1 cellular context compared by ENCODE assay signal in the genomic region with DNA sequence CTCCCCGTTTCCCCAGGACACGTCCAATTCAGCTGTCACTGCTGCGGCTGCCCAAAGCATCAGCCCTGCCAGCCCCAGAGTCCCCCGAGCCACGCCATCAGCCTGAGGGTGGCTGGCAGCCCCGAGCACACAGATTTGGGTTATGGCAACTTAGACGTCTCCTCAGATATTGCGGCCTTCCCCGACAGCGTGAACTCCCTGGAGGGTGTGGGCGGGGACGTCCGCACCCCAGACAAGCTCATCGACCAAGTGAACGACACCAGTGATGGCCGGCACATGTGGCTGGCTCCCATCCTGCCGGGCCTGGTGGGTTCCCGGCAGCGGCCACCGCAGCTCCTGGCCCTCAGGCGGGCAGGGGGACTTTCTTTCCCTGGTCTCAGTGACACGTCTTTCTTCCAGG.
TF ChIP-seq lines count a peak whose summit lies in the region.

No MANE protein-coding gene starts in this region.

TF ChIP-seq in GM23338, 12 proteins besides CTCF, POLR2A, EP300 and RAD21 (continued from another document):
- TF ChIP-seq, protein P1, sequence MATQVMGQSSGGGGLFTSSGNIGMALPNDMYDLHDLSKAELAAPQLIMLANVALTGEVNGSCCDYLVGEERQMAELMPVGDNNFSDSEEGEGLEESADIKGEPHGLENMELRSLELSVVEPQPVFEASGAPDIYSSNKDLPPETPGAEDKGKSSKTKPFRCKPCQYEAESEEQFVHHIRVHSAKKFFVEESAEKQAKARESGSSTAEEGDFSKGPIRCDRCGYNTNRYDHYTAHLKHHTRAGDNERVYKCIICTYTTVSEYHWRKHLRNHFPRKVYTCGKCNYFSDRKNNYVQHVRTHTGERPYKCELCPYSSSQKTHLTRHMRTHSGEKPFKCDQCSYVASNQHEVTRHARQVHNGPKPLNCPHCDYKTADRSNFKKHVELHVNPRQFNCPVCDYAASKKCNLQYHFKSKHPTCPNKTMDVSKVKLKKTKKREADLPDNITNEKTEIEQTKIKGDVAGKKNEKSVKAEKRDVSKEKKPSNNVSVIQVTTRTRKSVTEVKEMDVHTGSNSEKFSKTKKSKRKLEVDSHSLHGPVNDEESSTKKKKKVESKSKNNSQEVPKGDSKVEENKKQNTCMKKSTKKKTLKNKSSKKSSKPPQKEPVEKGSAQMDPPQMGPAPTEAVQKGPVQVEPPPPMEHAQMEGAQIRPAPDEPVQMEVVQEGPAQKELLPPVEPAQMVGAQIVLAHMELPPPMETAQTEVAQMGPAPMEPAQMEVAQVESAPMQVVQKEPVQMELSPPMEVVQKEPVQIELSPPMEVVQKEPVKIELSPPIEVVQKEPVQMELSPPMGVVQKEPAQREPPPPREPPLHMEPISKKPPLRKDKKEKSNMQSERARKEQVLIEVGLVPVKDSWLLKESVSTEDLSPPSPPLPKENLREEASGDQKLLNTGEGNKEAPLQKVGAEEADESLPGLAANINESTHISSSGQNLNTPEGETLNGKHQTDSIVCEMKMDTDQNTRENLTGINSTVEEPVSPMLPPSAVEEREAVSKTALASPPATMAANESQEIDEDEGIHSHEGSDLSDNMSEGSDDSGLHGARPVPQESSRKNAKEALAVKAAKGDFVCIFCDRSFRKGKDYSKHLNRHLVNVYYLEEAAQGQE (IDR thresholded peaks at IDR 0.05; ENCODE audit: unreplicated experiment): no peak
- no peak for TF ChIP-seq EZH2 (IDR thresholded peaks at IDR 0.05; ENCODE audit: low read depth, unreplicated experiment)
- no peak for TF ChIP-seq NANOG (IDR thresholded peaks at IDR 0.05; ENCODE audit: borderline replicate concordance)
- TF ChIP-seq CREB1 (CRISPR knock-in tag; IDR thresholded peaks at IDR 0.05; ENCODE audit: low read depth): no peak
- no peak for TF ChIP-seq STAT1 (IDR thresholded peaks at IDR 0.05; ENCODE audit: unreplicated experiment)
- TF ChIP-seq ZNF462 (CRISPR knock-in tag; IDR thresholded peaks at IDR 0.05): no peak
- no peak for TF ChIP-seq ZNF331 (CRISPR knock-in tag; IDR thresholded peaks at IDR 0.05; ENCODE audit: low read depth)
TF ChIP-seq in GM23338: peak in this region for 0.
